ENCODE assay signal across 10 cellular contexts in the genomic region with DNA sequence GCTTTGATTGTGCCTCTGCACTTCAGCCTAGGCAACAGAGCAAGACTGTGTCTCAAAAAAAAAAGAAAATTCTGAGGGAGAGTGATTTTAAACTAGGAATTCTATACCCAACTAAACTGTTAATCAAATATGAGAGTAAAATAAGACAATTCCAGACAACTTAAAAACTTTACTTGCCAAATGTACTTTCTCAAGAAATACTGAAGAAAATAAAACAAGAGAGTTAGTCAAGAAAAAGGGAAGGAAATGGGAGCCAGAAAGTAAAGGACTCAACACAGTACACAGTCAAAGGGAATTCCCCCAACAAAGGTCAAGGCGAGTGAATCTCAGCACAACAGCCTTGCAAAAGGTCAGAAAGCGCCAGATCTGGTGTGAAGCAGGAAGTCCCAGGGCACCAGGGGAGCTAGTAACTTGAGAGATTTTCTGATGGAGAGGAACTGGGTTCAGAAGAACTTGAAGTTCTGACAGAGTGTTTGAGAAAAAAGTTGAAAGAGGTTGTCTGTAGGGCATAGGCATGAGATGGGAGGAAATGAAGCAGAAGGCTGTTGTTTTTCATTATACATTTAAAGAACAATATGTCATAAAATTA.
DNase-seq lines count a peak whose midpoint lies in the region; ATAC-seq lines count a peak whose summit lies in the region.
"Had no signal": no experiment of that assay in that cellular context is flagged by ENCODE, and none has a peak within 500 bp of the region (broad histone marks: within the 10 kb centered on the region; RNA-seq: fewer than 3 reads in every experiment).

No MANE protein-coding gene starts in this region.

- ATAC-seq in effector memory CD8-positive, alpha-beta T cell (replicated peaks) = peak; percentile 39
- ATAC-seq in HG03439 (IDR thresholded peaks at IDR 0.05; ENCODE audit: unreplicated experiment) (no peak), HG03039 (IDR thresholded peaks at IDR 0.05; ENCODE audit: unreplicated experiment) (no peak)

- no peaks in the 10 kb centered on the region for H3K36me3 Mint-ChIP-seq in effector memory CD8-positive, alpha-beta T cell (ENCODE audit: insufficient read depth)
- H3K36me3 Mint-ChIP-seq: brain had no signal

- H3K27me3 Mint-ChIP-seq in effector memory CD8-positive, alpha-beta T cell = peaks cover 24 to 39% of the 10 kb centered on the region in 2 donors
- H3K27me3 Mint-ChIP-seq: brain had no signal

- no peak overlapping the region for H3K4me3 Mint-ChIP-seq in effector memory CD8-positive, alpha-beta T cell
- H3K4me3 Mint-ChIP-seq: brain had no signal

- DNase-seq in activated T-cell treated with anti-CD3 and anti-CD28 coated beads for 24 hours (ENCODE audit: low read depth) (peak; percentile 20), activated T-cell treated with anti-CD3 and anti-CD28 coated beads for 4 hours (no peak), RPMI8226 (peak; percentile 40), HK-2 (ENCODE audit: unreplicated experiment) (no peak)
- DNase-seq in effector memory CD8-positive, alpha-beta T cell = no peak
- peak; percentile 5 to 43 for DNase-seq in stimulated activated CD4-positive, alpha-beta T cell treated with anti-CD3 and anti-CD28 coated beads, Interleukin-4, amount 100 ng/mL, for 4 hours
- DNase-seq: NCI-H1417 treated with DMSO at 0.1 percent for 48 hours had no signal

- H3K9me3 Mint-ChIP-seq in effector memory CD8-positive, alpha-beta T cell = no peaks in the 10 kb centered on the region

- H3K27ac Mint-ChIP-seq in effector memory CD8-positive, alpha-beta T cell = no peak overlapping the region
- H3K27ac Mint-ChIP-seq: brain had no signal

- peaks cover 0 to 3% of the 10 kb centered on the region in 2 donors for H3K4me1 Mint-ChIP-seq in effector memory CD8-positive, alpha-beta T cell (ENCODE audit: low read depth in 2 of 2)
- H3K4me1 Mint-ChIP-seq: brain had no signal

Comparison
In these comparisons a context has a peak if more than half of its experiments do, and no peak if none do; other contexts are left out.
1. DNase-seq: peak in activated T-cell treated with anti-CD3 and anti-CD28 coated beads for 24 hours (single experiment), RPMI8226 (single experiment) and stimulated activated CD4-positive, alpha-beta T cell treated with anti-CD3 and anti-CD28 coated beads, Interleukin-4, amount 100 ng/mL, for 4 hours (2 of 2); none in activated T-cell treated with anti-CD3 and anti-CD28 coated beads for 4 hours (single experiment), effector memory CD8-positive, alpha-beta T cell (0 of 3) and HK-2 (single experiment).